In genomic region chr1:110082477-110082876, GRCh38 we compare ENCODE assay signal across 32 cellular contexts. TPM values are rescaled to one million over a fixed set of nuclear protein-coding genes. Genes with fewer than 3 reads are reported as not detected.
DNase-seq lines count a peak whose midpoint lies in the region; ATAC-seq and TF ChIP-seq lines count a peak whose summit lies in the region.
"Had no signal": no experiment of that assay in that cellular context is flagged by ENCODE, and none has a peak within 500 bp of the region (broad histone marks: within the 10 kb centered on the region; RNA-seq: fewer than 3 reads in every experiment).

No MANE protein-coding gene starts in this region.

- peak overlapping the region; percentile 17 for H3K4me3 Mint-ChIP-seq in stimulated activated naive CD8-positive, alpha-beta T cell treated with anti-CD3 and anti-CD28 coated beads, Interleukin-15, Interleukin-2, amounts not matched to agents 100 ng/mL and 50 ng/mL, for 24 hours
- no peak overlapping the region for H3K4me3 Mint-ChIP-seq in stimulated activated naive CD8-positive, alpha-beta T cell treated with anti-CD3 and anti-CD28 coated beads, Interleukin-15, amount 100 ng/mL, for 72 hours
- H3K4me3 Mint-ChIP-seq in activated B cell treated with CpG ODN at 0.5 μM for 24 hours (peak overlapping the region; percentile 88), immature natural killer cell (peak overlapping the region in 3 of 5 donors; percentile 7 to 91 (median 25)), type B pancreatic cell (peak overlapping the region; percentile 22)

- POLR2A ChIA-PET in activated B cell treated with CpG ODN at 0.5 μM for 24 hours (lab: Charles Lee) = interaction anchor here (1.2 kb wide), 1 partner anchor 48 kb away, joined by 4 read pairs; the partner anchor contains the start of gene STRIP1

- CTCF ChIA-PET in activated B cell treated with CpG ODN at 0.5 μM for 24 hours (lab: Charles Lee) = no interaction called here

- H3K36me3 Mint-ChIP-seq in stimulated activated naive CD8-positive, alpha-beta T cell treated with anti-CD3 and anti-CD28 coated beads, Interleukin-15, Interleukin-2, amounts not matched to agents 100 ng/mL and 50 ng/mL, for 24 hours (ENCODE audit: low read depth) = no peaks in the 10 kb centered on the region
- no peaks in the 10 kb centered on the region for H3K36me3 Mint-ChIP-seq in activated B cell treated with CpG ODN at 0.5 μM for 24 hours (ENCODE audit: low read depth)
- H3K36me3 Mint-ChIP-seq in immature natural killer cell = no peaks in the 10 kb centered on the region
- peaks cover 3% of the 10 kb centered on the region for H3K36me3 Mint-ChIP-seq in type B pancreatic cell
- H3K36me3 Mint-ChIP-seq: activated naive CD4-positive, alpha-beta T cell treated with anti-CD3 and anti-CD28 coated beads, Interleukin-2, amount 50 U/mL, for 24 hours had no signal

- H3K27me3 Mint-ChIP-seq in stimulated activated naive CD8-positive, alpha-beta T cell treated with anti-CD3 and anti-CD28 coated beads, Interleukin-15, Interleukin-2, amounts not matched to agents 100 ng/mL and 50 ng/mL, for 24 hours = peaks cover 70% of the 10 kb centered on the region
- H3K27me3 Mint-ChIP-seq in stimulated activated naive CD8-positive, alpha-beta T cell treated with anti-CD3 and anti-CD28 coated beads, Interleukin-15, amount 100 ng/mL, for 72 hours = peaks cover 86% of the 10 kb centered on the region
- H3K27me3 Mint-ChIP-seq in activated B cell treated with CpG ODN at 0.5 μM for 24 hours = peaks cover 43% of the 10 kb centered on the region
- H3K27me3 Mint-ChIP-seq in immature natural killer cell (ENCODE audit: low read depth in 3 of 3) = peaks cover 4 to 22% (median 16%) of the 10 kb centered on the region in 3 donors
- peaks cover 90% of the 10 kb centered on the region for H3K27me3 Mint-ChIP-seq in type B pancreatic cell

- peaks cover 16% of the 10 kb centered on the region for H3K4me1 Mint-ChIP-seq in stimulated activated naive CD8-positive, alpha-beta T cell treated with anti-CD3 and anti-CD28 coated beads, Interleukin-15, Interleukin-2, amounts not matched to agents 100 ng/mL and 50 ng/mL, for 24 hours (ENCODE audit: low read depth)
- H3K4me1 Mint-ChIP-seq in stimulated activated naive CD8-positive, alpha-beta T cell treated with anti-CD3 and anti-CD28 coated beads, Interleukin-15, amount 100 ng/mL, for 72 hours = peaks cover 15% of the 10 kb centered on the region
- peaks cover 12% of the 10 kb centered on the region for H3K4me1 Mint-ChIP-seq in activated B cell treated with CpG ODN at 0.5 μM for 24 hours
- H3K4me1 Mint-ChIP-seq in immature natural killer cell = peaks cover 12 to 26% of the 10 kb centered on the region in 2 donors
- peaks cover 22% of the 10 kb centered on the region for H3K4me1 Mint-ChIP-seq in type B pancreatic cell (ENCODE audit: unreplicated experiment)

- no peak overlapping the region for H3K27ac Mint-ChIP-seq in stimulated activated naive CD8-positive, alpha-beta T cell treated with anti-CD3 and anti-CD28 coated beads, Interleukin-15, Interleukin-2, amounts not matched to agents 100 ng/mL and 50 ng/mL, for 24 hours
- no peak overlapping the region for H3K27ac Mint-ChIP-seq in stimulated activated naive CD8-positive, alpha-beta T cell treated with anti-CD3 and anti-CD28 coated beads, Interleukin-15, amount 100 ng/mL, for 72 hours
- no peak overlapping the region for H3K27ac Mint-ChIP-seq in activated B cell treated with CpG ODN at 0.5 μM for 24 hours
- no peak overlapping the region for H3K27ac Mint-ChIP-seq in immature natural killer cell
- H3K27ac Mint-ChIP-seq in type B pancreatic cell = no peak overlapping the region
- H3K27ac Mint-ChIP-seq: activated CD4-positive, alpha-beta T cell treated with anti-CD3 and anti-CD28 coated beads, Interleukin-2, amount 10 ng/mL, durations not matched to agents 7 days and 5 days had no signal

- no peaks in the 10 kb centered on the region for H3K9me3 Mint-ChIP-seq in stimulated activated naive CD8-positive, alpha-beta T cell treated with anti-CD3 and anti-CD28 coated beads, Interleukin-15, Interleukin-2, amounts not matched to agents 100 ng/mL and 50 ng/mL, for 24 hours
- no peaks in the 10 kb centered on the region for H3K9me3 Mint-ChIP-seq in stimulated activated naive CD8-positive, alpha-beta T cell treated with anti-CD3 and anti-CD28 coated beads, Interleukin-15, amount 100 ng/mL, for 72 hours
- H3K9me3 Mint-ChIP-seq in activated B cell treated with CpG ODN at 0.5 μM for 24 hours (no peaks in the 10 kb centered on the region), immature natural killer cell (peaks cover 0 to 1% (median 0%) of the 10 kb centered on the region in 6 donors), type B pancreatic cell (no peaks in the 10 kb centered on the region)
- H3K9me3 Mint-ChIP-seq: activated CD4-positive, alpha-beta T cell treated with anti-CD3 and anti-CD28 coated beads, Interleukin-2, amount 10 ng/mL, durations not matched to agents 7 days and 5 days; activated naive CD4-positive, alpha-beta T cell treated with anti-CD3 and anti-CD28 coated beads, Interleukin-2, amount 50 U/mL, for 24 hours had no signal

- ATAC-seq in stimulated activated naive CD8-positive, alpha-beta T cell treated with anti-CD3 and anti-CD28 coated beads, Interleukin-15, amount 100 ng/mL, for 72 hours = no peak
- no peak for ATAC-seq in activated B cell treated with CpG ODN at 0.5 μM for 24 hours (ENCODE audit: low read depth)
- ATAC-seq: left colon, Panc1 had no signal

- intact Hi-C loops in activated B cell treated with CpG ODN at 0.5 μM for 24 hours (cut with micrococcal nuclease) = no loop called here

- DNase-seq in stimulated activated naive CD8-positive, alpha-beta T cell treated with anti-CD3 and anti-CD28 coated beads, Interleukin-15, amount 100 ng/mL, for 72 hours = no peak
- DNase-seq in activated B cell treated with CpG ODN at 0.5 μM for 24 hours (no peak), immature natural killer cell (no peak), type B pancreatic cell (ENCODE audit: extremely low spot score, unreplicated experiment) (no peak), nucleus accumbens (lab: John Stamatoyannopoulos, UW) (no peak), SIG-M5 (lab: John Stamatoyannopoulos, UW) (no peak), NCI-H748 (lab: John Stamatoyannopoulos, UW; ENCODE audit: unreplicated experiment) (no peak)
- DNase-seq: activated CD4-positive, alpha-beta T cell treated with anti-CD3 and anti-CD28 coated beads, Interleukin-2, amount 10 ng/mL, durations not matched to agents 7 days and 5 days; anterior cingulate cortex; COR-L47; H7; left colon; mammary epithelial cell; MV-4-11; NCI-H1436 treated with DMSO at 0.1 percent for 48 hours; NCI-H345; NCI-H69; occipital lobe; SHP77 treated with DMSO at 0.1 percent for 48 hours; sigmoid colon; stimulated activated CD4-positive, alpha-beta T cell treated with anti-CD3 and anti-CD28 coated beads, Interleukin-12 subunit alpha, Interleukin-12 subunit beta, amount 100 ng/mL, for 4 hours; stimulated activated CD4-positive, alpha-beta T cell treated with anti-CD3 and anti-CD28 coated beads, Interleukin-4, amount 100 ng/mL, for 24 hours; transverse colon; WERI-Rb-1 had no signal

- TF ChIP-seq CTCF in activated B cell treated with CpG ODN at 0.5 μM for 24 hours (IDR thresholded peaks at IDR 0.05) (no peak), type B pancreatic cell (conservative IDR thresholded peaks at IDR 0.05) (no peak)

RNA-seq across cellular contexts. Expression of gene ALX3, which starts 12.0 kb away (rescaled TPM):
- total RNA-seq in activated B cell treated with CpG ODN at 0.5 μM for 24 hours (not detected in 2 replicates), type B pancreatic cell (ENCODE audit: low replicate concordance) (1.4 and 19.8 TPM in 2 replicates)
- polyA plus RNA-seq in immature natural killer cell = not detected
- total RNA-seq: activated CD4-positive, alpha-beta T cell treated with anti-CD3 and anti-CD28 coated beads, Interleukin-2, amount 10 ng/mL, durations not matched to agents 7 days and 5 days; bronchial epithelial cell; endothelial cell of umbilical vein; G401; left colon; LHCN-M2; mammary epithelial cell; pulmonary artery endothelial cell; sigmoid colon; transverse colon had no signal
- polyA plus RNA-seq: endothelial cell of umbilical vein, mammary epithelial cell had no signal

RNA-seq across cellular contexts. Expression of gene UBL4B, which starts 29.8 kb away (rescaled TPM):
- total RNA-seq in activated B cell treated with CpG ODN at 0.5 μM for 24 hours = not detected in 2 replicates
- not detected for polyA plus RNA-seq in immature natural killer cell
- 1.0 TPM in 1 of 2 replicates, not detected in the other for total RNA-seq in type B pancreatic cell (ENCODE audit: low replicate concordance)
- total RNA-seq: activated CD4-positive, alpha-beta T cell treated with anti-CD3 and anti-CD28 coated beads, Interleukin-2, amount 10 ng/mL, durations not matched to agents 7 days and 5 days; bronchial epithelial cell; endothelial cell of umbilical vein; G401; H7; left colon; LHCN-M2; mammary epithelial cell; occipital lobe; pulmonary artery endothelial cell had no signal
- polyA plus RNA-seq: endothelial cell of umbilical vein, mammary epithelial cell had no signal

RNA-seq across cellular contexts. Expression of gene STRIP1, which starts 48.1 kb away (rescaled TPM):
- total RNA-seq in activated B cell treated with CpG ODN at 0.5 μM for 24 hours (60.4 and 77.3 TPM in 2 replicates), type B pancreatic cell (ENCODE audit: low replicate concordance) (46.7 and 69.2 TPM in 2 replicates)
- 10 to 100 TPM; 17.7 to 30.4 (median 19.6) TPM for polyA plus RNA-seq in immature natural killer cell

Comparison
In these comparisons a context has a peak if more than half of its experiments do, and no peak if none do; other contexts are left out.
1. H3K4me3 Mint-ChIP-seq: peak in stimulated activated naive CD8-positive, alpha-beta T cell treated with anti-CD3 and anti-CD28 coated beads, Interleukin-15, Interleukin-2, amounts not matched to agents 100 ng/mL and 50 ng/mL, for 24 hours (single experiment), activated B cell treated with CpG ODN at 0.5 μM for 24 hours (single experiment), immature natural killer cell (3 of 5) and type B pancreatic cell (single experiment); none in stimulated activated naive CD8-positive, alpha-beta T cell treated with anti-CD3 and anti-CD28 coated beads, Interleukin-15, amount 100 ng/mL, for 72 hours (0 of 2).